In the genomic region with DNA sequence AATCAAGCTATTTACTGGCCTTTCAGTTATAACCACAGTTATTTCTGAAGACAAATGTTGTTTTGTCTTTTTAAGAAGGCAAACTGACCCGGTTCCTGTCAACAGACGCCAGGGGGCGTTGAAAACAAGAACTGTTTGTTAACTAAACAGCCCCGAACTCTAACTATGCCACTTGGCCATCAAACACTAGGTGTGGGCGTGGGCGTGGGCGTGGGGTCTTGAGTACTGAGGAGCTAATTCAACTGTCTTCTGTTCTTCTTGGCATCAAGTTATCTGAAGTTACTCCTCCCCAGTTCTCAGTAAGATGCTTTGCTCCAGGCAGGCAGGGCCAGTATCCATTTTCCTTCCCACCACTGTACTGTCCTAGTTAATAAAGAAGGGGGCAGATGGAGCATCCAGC, we compare ENCODE assay signal across 8 cellular contexts.
DNase-seq lines count a peak whose midpoint lies in the region; ATAC-seq and TF ChIP-seq lines count a peak whose summit lies in the region.

No MANE protein-coding gene starts in this region.

- H3K4me1 Mint-ChIP-seq in memory B cell = no peaks in the 10 kb centered on the region

- H3K27me3 Mint-ChIP-seq in memory B cell = no peaks in the 10 kb centered on the region

- no peak overlapping the region for H3K27ac Mint-ChIP-seq in memory B cell

- H3K9me3 Mint-ChIP-seq in memory B cell = no peaks in the 10 kb centered on the region

- H3K27ac ChIP-seq in coronary artery = no peak overlapping the region

- no peaks in the 10 kb centered on the region for H3K36me3 Mint-ChIP-seq in memory B cell

- TF ChIP-seq CTCF in coronary artery (IDR thresholded peaks at IDR 0.05) = peak; percentile 29

- no peak overlapping the region for H3K4me3 Mint-ChIP-seq in memory B cell

- H3K4me3 ChIP-seq in coronary artery = no peak overlapping the region

- DNase-seq in NCI-H1417 (lab: John Stamatoyannopoulos, UW) (peak; percentile 9 to 37 (median 29)), NCI-H1417 treated with DMSO at 0.1 percent for 48 hours (lab: John Stamatoyannopoulos, UW) (no peak), NCI-H1694 treated with DMSO at 0.1 percent for 48 hours (lab: John Stamatoyannopoulos, UW) (peak; percentile 22), coronary artery (ENCODE audit: low spot score) (no peak), memory B cell (ENCODE audit: low spot score in 2 of 2) (peak; percentile 33 to 46)
- peak; percentile 62 to 66 for DNase-seq in activated CD4-positive, alpha-beta T cell treated with anti-CD3 and anti-CD28 coated beads for 4 hours
- peak; percentile 5 to 15 for DNase-seq in stimulated activated CD8-positive, alpha-beta memory T cell treated with anti-CD3 and anti-CD28 coated beads, Interleukin-4, amount 100 ng/mL, for 1 hour (ENCODE audit: low read depth in 2 of 2, low spot score in 1 of 2)

- ATAC-seq in memory B cell (ENCODE audit: low read depth) = peak; percentile 63
- ATAC-seq in GM21447 (IDR thresholded peaks at IDR 0.05; ENCODE audit: unreplicated experiment) = no peak

Comparison
In these comparisons a context has a peak if more than half of its experiments do, and no peak if none do; other contexts are left out.
1. DNase-seq: peak in NCI-H1417 (3 of 3), NCI-H1694 treated with DMSO at 0.1 percent for 48 hours (single experiment), activated CD4-positive, alpha-beta T cell treated with anti-CD3 and anti-CD28 coated beads for 4 hours (2 of 2), memory B cell (2 of 2) and stimulated activated CD8-positive, alpha-beta memory T cell treated with anti-CD3 and anti-CD28 coated beads, Interleukin-4, amount 100 ng/mL, for 1 hour (2 of 2); none in NCI-H1417 treated with DMSO at 0.1 percent for 48 hours (single experiment) and coronary artery (single experiment).